In the genomic region with DNA sequence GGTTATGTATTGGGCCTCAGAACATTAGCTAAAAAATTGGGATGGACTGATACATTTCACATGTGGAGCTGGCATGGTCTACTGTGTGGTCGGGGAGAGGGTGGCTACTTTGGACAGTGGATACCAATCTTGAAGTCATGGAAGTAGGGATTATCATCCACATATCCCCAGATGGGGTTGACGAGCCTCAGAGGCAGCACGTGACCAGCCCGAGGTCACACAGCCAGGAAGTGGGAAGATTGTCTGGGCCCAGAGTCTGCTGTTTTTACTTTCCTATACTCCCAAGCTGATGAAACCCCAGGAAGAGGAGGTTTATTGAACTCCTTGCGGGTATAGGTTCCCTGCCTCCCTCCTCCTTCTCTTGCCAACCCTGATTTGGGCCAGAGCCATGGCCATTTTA, we compare ENCODE assay signal across 7 cellular contexts.
"Had no signal": no experiment of that assay in that cellular context is flagged by ENCODE, and none has a peak within 500 bp of the region (broad histone marks: within the 10 kb centered on the region; RNA-seq: fewer than 3 reads in every experiment).

No MANE protein-coding gene starts in this region.

- H3K9me3 ChIP-seq: HAP-1 had no signal

- H3K4me3 ChIP-seq: GM23248, HAP-1 had no signal

- FAIRE-seq: HTR-8/SVneo had no signal

- H3K4me1 ChIP-seq: HAP-1 had no signal

- ATAC-seq: HCT116 had no signal

- H3K27ac ChIP-seq: GM23248 had no signal

- DNase-seq: GM23248, GOT3, H7, IMR-90 had no signal

- H3K36me3 ChIP-seq: HAP-1 had no signal
